ENCODE assay signal across 22 cellular contexts in genomic region chr13:85303630-85304029, GRCh38.
"Had no signal": no experiment of that assay in that cellular context is flagged by ENCODE, and none has a peak within 500 bp of the region (broad histone marks: within the 10 kb centered on the region; RNA-seq: fewer than 3 reads in every experiment).

No MANE protein-coding gene starts in this region.

- H3K27ac ChIP-seq: dorsolateral prefrontal cortex, heart left ventricle, parathyroid adenoma, prostate gland, spleen, stomach, thoracic aorta, transverse colon had no signal

- H2AFZ ChIP-seq: parathyroid adenoma had no signal

- H3K4me3 ChIP-seq: dorsolateral prefrontal cortex, heart left ventricle, prostate gland, spleen, stomach, thoracic aorta, transverse colon had no signal

- H3K4me1 ChIP-seq: heart left ventricle, parathyroid adenoma, prostate gland, spleen, stomach, transverse colon had no signal

- H3K27me3 ChIP-seq: dorsolateral prefrontal cortex, heart left ventricle, spleen, stomach, transverse colon had no signal

- DNase-seq: cortex of kidney; dorsolateral prefrontal cortex; effector memory CD4-positive, alpha-beta T cell; heart left ventricle; hippocampal formation; kidney glomerular epithelial cell; naive thymus-derived CD4-positive, alpha-beta T cell; nephron progenitor cell; spleen; stimulated activated CD4-positive, alpha-beta T cell treated with anti-CD3 and anti-CD28 coated beads, Interleukin-2, amount 100 ng/mL, for 24 hours; stimulated activated CD4-positive, alpha-beta T cell treated with anti-CD3 and anti-CD28 coated beads, Interleukin-4, amount 100 ng/mL, for 4 hours; stimulated activated naive CD4-positive, alpha-beta T cell; stomach; substantia nigra; transverse colon had no signal

- H3K36me3 ChIP-seq: heart left ventricle, prostate gland, spleen, stomach, thoracic aorta, transverse colon had no signal

- ATAC-seq: esophagus mucosa; heart left ventricle; naive thymus-derived CD4-positive, alpha-beta T cell; sciatic nerve had no signal

- FAIRE-seq: endometrium, frontal cortex had no signal

- H3K9ac ChIP-seq: parathyroid adenoma had no signal

- H3K9me3 ChIP-seq: prostate gland, stomach, thoracic aorta, transverse colon had no signal

- H3K79me2 ChIP-seq: parathyroid adenoma had no signal
